ENCODE assay signal across 32 cellular contexts in genomic region chr5:97071993-97072392, GRCh38.
"Had no signal": no experiment of that assay in that cellular context is flagged by ENCODE, and none has a peak within 500 bp of the region (broad histone marks: within the 10 kb centered on the region; RNA-seq: fewer than 3 reads in every experiment).

No MANE protein-coding gene starts in this region.

- H3K4me3 ChIP-seq: MG63 had no signal

- H3K9me3 ChIP-seq: MG63 had no signal

- H3K27me3 ChIP-seq: MG63 had no signal

- DNase-seq: Karpas-422, MM.1S, MV-4-11, NCI-H1048, NCI-H1092, NCI-H1092 treated with DMSO at 0.1 percent for 48 hours, NCI-H1105, NCI-H1105 treated with DMSO at 0.1 percent for 48 hours, NCI-H1417, NCI-H1417 treated with DMSO at 0.1 percent for 48 hours, NCI-H1436, NCI-H1436 treated with DMSO at 0.1 percent for 48 hours, NCI-H146, NCI-H1694, NCI-H1694 treated with DMSO at 0.1 percent for 48 hours, NCI-H187, NCI-H187 treated with DMSO at 0.1 percent for 48 hours, NCI-H1930, NCI-H2029, NCI-H2029 treated with DMSO at 0.1 percent for 48 hours, NCI-H2081, NCI-H2081 treated with DMSO at 0.1 percent for 48 hours, NCI-H2107, NCI-H2171, NCI-H2171 treated with DMSO at 0.1 percent for 48 hours, NCI-H2227 treated with DMSO at 0.1 percent for 48 hours, NCI-H226, NCI-H345, NCI-H510A, NCI-H510A treated with DMSO at 0.1 percent for 48 hours, NCI-H524 had no signal

- H3K36me3 ChIP-seq: MG63 had no signal
